17 cellular contexts compared by ENCODE assay signal in genomic region chr11:10514713-10515112, GRCh38. TPM values are rescaled to one million over a fixed set of nuclear protein-coding genes. Genes with fewer than 3 reads are reported as not detected.
A peak's percentile ranks its signal among the peaks of the same experiment; 100 is the strongest.
DNase-seq lines count a peak whose midpoint lies in the region; ATAC-seq, FAIRE-seq and TF ChIP-seq lines count a peak whose summit lies in the region.
"Had no signal": no experiment of that assay in that cellular context is flagged by ENCODE, and none has a peak within 500 bp of the region (broad histone marks: within the 10 kb centered on the region; RNA-seq: fewer than 3 reads in every experiment).

No MANE protein-coding gene starts in this region.

- no peak for TF ChIP-seq POLR2A in GM12892 (IDR thresholded peaks at IDR 0.05; ENCODE audit: low read depth, low read length)

- no peak for TF ChIP-seq CTCF in fibroblast of pulmonary artery (IDR thresholded peaks at IDR 0.05; ENCODE audit: low read length, missing control alignments)

- CTCF ChIA-PET in activated CD4-positive, alpha-beta T cell treated with anti-CD3 and anti-CD28 coated beads, Interleukin-2, amount 10 ng/mL, durations not matched to agents 7 days and 5 days (lab: Charles Lee): no interaction called here

- POLR2A ChIA-PET in activated CD4-positive, alpha-beta T cell treated with anti-CD3 and anti-CD28 coated beads, Interleukin-2, amount 10 ng/mL, durations not matched to agents 7 days and 5 days (lab: Charles Lee): no interaction called here

- H3K4me3 ChIP-seq in fibroblast of pulmonary artery (replicated peaks; ENCODE audit: low read depth, low read length): no peak overlapping the region
- H3K4me3 ChIP-seq in HAP-1: no peak overlapping the region
- H3K4me3 ChIP-seq: adrenal gland, K562, sigmoid colon had no signal

- peaks cover 25% of the 10 kb centered on the region for H3K36me3 Mint-ChIP-seq in stimulated activated memory B cell treated with anti-CD40 and anti-IgM and Interleukin-4, amounts not matched to agents 10 μg/mL and 1 μg/mL and 100 μg/mL, for 72 hours
- H3K36me3 Mint-ChIP-seq in activated T-cell treated with anti-CD3 and anti-CD28 coated beads, Interleukin-2, amount 50 U/mL, for 72 hours (ENCODE audit: insufficient read depth in 2 of 2): peaks cover 1% of the 10 kb centered on the region in 2 donors
- H3K36me3 Mint-ChIP-seq in activated CD4-positive, alpha-beta T cell treated with anti-CD3 and anti-CD28 coated beads, Interleukin-2, amount 10 ng/mL, durations not matched to agents 7 days and 5 days (ENCODE audit: low read depth): peaks cover 12% of the 10 kb centered on the region

- ATAC-seq in SK-N-SH treated with all-trans-retinoic acid at 6 μM for 48 hours: peak; percentile 41; the same call in 1 of the 3 replicates
- no peak for ATAC-seq in stimulated activated memory B cell treated with anti-CD40 and anti-IgM and Interleukin-4, amounts not matched to agents 10 μg/mL and 1 μg/mL and 100 μg/mL, for 72 hours
- no peak for ATAC-seq in activated T-cell treated with anti-CD3 and anti-CD28 coated beads, Interleukin-2, amount 50 U/mL, for 72 hours (replicated peaks in 1 of 2)
- ATAC-seq: activated CD8-positive, alpha-beta T cell treated with anti-CD3 and anti-CD28 coated beads, Interleukin-2, amount 10 ng/mL, durations not matched to agents 7 days and 5 days; K562 had no signal

- H3K4me1 Mint-ChIP-seq in stimulated activated memory B cell treated with anti-CD40 and anti-IgM and Interleukin-4, amounts not matched to agents 10 μg/mL and 1 μg/mL and 100 μg/mL, for 72 hours: peaks cover 16% of the 10 kb centered on the region
- H3K4me1 Mint-ChIP-seq in activated T-cell treated with anti-CD3 and anti-CD28 coated beads, Interleukin-2, amount 50 U/mL, for 72 hours (ENCODE audit: low read depth): no peaks in the 10 kb centered on the region
- peaks cover 7% of the 10 kb centered on the region for H3K4me1 Mint-ChIP-seq in activated CD4-positive, alpha-beta T cell treated with anti-CD3 and anti-CD28 coated beads, Interleukin-2, amount 10 ng/mL, durations not matched to agents 7 days and 5 days

- H3K9me3 Mint-ChIP-seq in stimulated activated memory B cell treated with anti-CD40 and anti-IgM and Interleukin-4, amounts not matched to agents 10 μg/mL and 1 μg/mL and 100 μg/mL, for 72 hours: no peaks in the 10 kb centered on the region
- H3K9me3 Mint-ChIP-seq in activated T-cell treated with anti-CD3 and anti-CD28 coated beads, Interleukin-2, amount 50 U/mL, for 72 hours: no peaks in the 10 kb centered on the region
- H3K9me3 Mint-ChIP-seq in activated CD4-positive, alpha-beta T cell treated with anti-CD3 and anti-CD28 coated beads, Interleukin-2, amount 10 ng/mL, durations not matched to agents 7 days and 5 days: no peaks in the 10 kb centered on the region

- no peaks in the 10 kb centered on the region for H3K4me1 ChIP-seq in HAP-1

- no peak overlapping the region for H3K4me3 Mint-ChIP-seq in stimulated activated memory B cell treated with anti-CD40 and anti-IgM and Interleukin-4, amounts not matched to agents 10 μg/mL and 1 μg/mL and 100 μg/mL, for 72 hours
- no peak overlapping the region for H3K4me3 Mint-ChIP-seq in activated T-cell treated with anti-CD3 and anti-CD28 coated beads, Interleukin-2, amount 50 U/mL, for 72 hours
- H3K4me3 Mint-ChIP-seq in activated CD4-positive, alpha-beta T cell treated with anti-CD3 and anti-CD28 coated beads, Interleukin-2, amount 10 ng/mL, durations not matched to agents 7 days and 5 days: no peak overlapping the region
- H3K4me3 Mint-ChIP-seq: activated CD8-positive, alpha-beta T cell treated with anti-CD3 and anti-CD28 coated beads, Interleukin-2, amount 10 ng/mL, durations not matched to agents 7 days and 5 days had no signal

- no peaks in the 10 kb centered on the region for H3K9me3 ChIP-seq in HAP-1
- H3K9me3 ChIP-seq: adrenal gland, sigmoid colon had no signal

- in situ Hi-C loops in HAP-1 (cut with MboI; ENCODE audit: low sequenced_read_pairs): no loop called here

- FAIRE-seq in GM12892 (lab: Jason Lieb, UNC): peak; percentile 21
- FAIRE-seq: K562 had no signal

- H3K27me3 ChIP-seq in HAP-1 (ENCODE audit: low read depth): no peaks in the 10 kb centered on the region
- H3K27me3 ChIP-seq: adrenal gland, sigmoid colon had no signal

- H3K27ac Mint-ChIP-seq in stimulated activated memory B cell treated with anti-CD40 and anti-IgM and Interleukin-4, amounts not matched to agents 10 μg/mL and 1 μg/mL and 100 μg/mL, for 72 hours: peak overlapping the region; percentile 61
- H3K27ac Mint-ChIP-seq in activated T-cell treated with anti-CD3 and anti-CD28 coated beads, Interleukin-2, amount 50 U/mL, for 72 hours: no peak overlapping the region
- H3K27ac Mint-ChIP-seq in activated CD4-positive, alpha-beta T cell treated with anti-CD3 and anti-CD28 coated beads, Interleukin-2, amount 10 ng/mL, durations not matched to agents 7 days and 5 days: no peak overlapping the region
- H3K27ac Mint-ChIP-seq: activated CD8-positive, alpha-beta T cell treated with anti-CD3 and anti-CD28 coated beads, Interleukin-2, amount 10 ng/mL, durations not matched to agents 7 days and 5 days had no signal

- no peak for DNase-seq in GM12892 (ENCODE audit: insufficient read length)
- DNase-seq in fibroblast of pulmonary artery (ENCODE audit: low read depth): peak; percentile 12
- no peak for DNase-seq in activated T-cell treated with anti-CD3 and anti-CD28 coated beads, Interleukin-2, amount 50 U/mL, for 72 hours
- DNase-seq in activated CD4-positive, alpha-beta T cell treated with anti-CD3 and anti-CD28 coated beads, Interleukin-2, amount 10 ng/mL, durations not matched to agents 7 days and 5 days: no peak
- DNase-seq in HAP-1 (ENCODE audit: low spot score in 2 of 2): no peak
- DNase-seq: activated CD8-positive, alpha-beta T cell treated with anti-CD3 and anti-CD28 coated beads, Interleukin-2, amount 10 ng/mL, durations not matched to agents 7 days and 5 days; activated T-cell treated with anti-CD3 and anti-CD28 coated beads, Interleukin-2, amount 50 U/mL, for 48 hours; adrenal gland; cerebellar nuclear complex; foreskin melanocyte; nucleus accumbens; sigmoid colon; stimulated activated CD4-positive, alpha-beta T cell treated with anti-CD3 and anti-CD28 coated beads, Interleukin-2, amount 100 ng/mL, for 48 hours; WERI-Rb-1 had no signal

- H3K36me3 ChIP-seq in HAP-1 (replicated peaks): no peaks in the 10 kb centered on the region

- H3K27me3 Mint-ChIP-seq in stimulated activated memory B cell treated with anti-CD40 and anti-IgM and Interleukin-4, amounts not matched to agents 10 μg/mL and 1 μg/mL and 100 μg/mL, for 72 hours: no peaks in the 10 kb centered on the region
- no peaks in the 10 kb centered on the region for H3K27me3 Mint-ChIP-seq in activated T-cell treated with anti-CD3 and anti-CD28 coated beads, Interleukin-2, amount 50 U/mL, for 72 hours (ENCODE audit: low read depth)
- H3K27me3 Mint-ChIP-seq in activated CD4-positive, alpha-beta T cell treated with anti-CD3 and anti-CD28 coated beads, Interleukin-2, amount 10 ng/mL, durations not matched to agents 7 days and 5 days: no peaks in the 10 kb centered on the region

TF ChIP-seq in SK-N-SH treated with all-trans-retinoic acid at 6 μM for 48 hours, 23 proteins besides CTCF, POLR2A, EP300 and RAD21 (continues in another document):
- TF ChIP-seq CREB5 (CRISPR knock-in tag; IDR thresholded peaks at IDR 0.05; ENCODE audit: low read depth): no peak
- no peak for TF ChIP-seq TSHZ2 (CRISPR knock-in tag; IDR thresholded peaks at IDR 0.05)

RNA-seq across cellular contexts. Expression of gene RNF141, which starts 26.3 kb away (rescaled TPM):
- polyA plus RNA-seq in GM12892 (2012; ENCODE audit: missing spikeins): 16.7 TPM
- 10 to 100 TPM; 17.5 to 19.6 TPM for total RNA-seq in activated T-cell treated with anti-CD3 and anti-CD28 coated beads, Interleukin-2, amount 50 U/mL, for 72 hours
- total RNA-seq in activated CD4-positive, alpha-beta T cell treated with anti-CD3 and anti-CD28 coated beads, Interleukin-2, amount 10 ng/mL, durations not matched to agents 7 days and 5 days: 10 to 100 TPM; 10.3 to 11.6 TPM

RNA-seq across cellular contexts. Expression of gene LYVE1, which starts 53.8 kb away (rescaled TPM):
- polyA plus RNA-seq in GM12892 (2012; ENCODE audit: missing spikeins): not detected
- not detected for total RNA-seq in activated T-cell treated with anti-CD3 and anti-CD28 coated beads, Interleukin-2, amount 50 U/mL, for 72 hours
- not detected for total RNA-seq in activated CD4-positive, alpha-beta T cell treated with anti-CD3 and anti-CD28 coated beads, Interleukin-2, amount 10 ng/mL, durations not matched to agents 7 days and 5 days
- total RNA-seq: activated CD8-positive, alpha-beta T cell treated with anti-CD3 and anti-CD28 coated beads, Interleukin-2, amount 10 ng/mL, durations not matched to agents 7 days and 5 days had no signal

RNA-seq across cellular contexts. Expression of gene AMPD3, which starts 59.6 kb away (rescaled TPM):
- polyA plus RNA-seq in GM12892 (2012; ENCODE audit: missing spikeins): 49.2 TPM
- 10 to 100 TPM; 21.6 to 28.8 TPM for total RNA-seq in activated T-cell treated with anti-CD3 and anti-CD28 coated beads, Interleukin-2, amount 50 U/mL, for 72 hours
- 10 to 100 TPM; 20.3 to 20.8 TPM for total RNA-seq in activated CD4-positive, alpha-beta T cell treated with anti-CD3 and anti-CD28 coated beads, Interleukin-2, amount 10 ng/mL, durations not matched to agents 7 days and 5 days
